In the genomic region with DNA sequence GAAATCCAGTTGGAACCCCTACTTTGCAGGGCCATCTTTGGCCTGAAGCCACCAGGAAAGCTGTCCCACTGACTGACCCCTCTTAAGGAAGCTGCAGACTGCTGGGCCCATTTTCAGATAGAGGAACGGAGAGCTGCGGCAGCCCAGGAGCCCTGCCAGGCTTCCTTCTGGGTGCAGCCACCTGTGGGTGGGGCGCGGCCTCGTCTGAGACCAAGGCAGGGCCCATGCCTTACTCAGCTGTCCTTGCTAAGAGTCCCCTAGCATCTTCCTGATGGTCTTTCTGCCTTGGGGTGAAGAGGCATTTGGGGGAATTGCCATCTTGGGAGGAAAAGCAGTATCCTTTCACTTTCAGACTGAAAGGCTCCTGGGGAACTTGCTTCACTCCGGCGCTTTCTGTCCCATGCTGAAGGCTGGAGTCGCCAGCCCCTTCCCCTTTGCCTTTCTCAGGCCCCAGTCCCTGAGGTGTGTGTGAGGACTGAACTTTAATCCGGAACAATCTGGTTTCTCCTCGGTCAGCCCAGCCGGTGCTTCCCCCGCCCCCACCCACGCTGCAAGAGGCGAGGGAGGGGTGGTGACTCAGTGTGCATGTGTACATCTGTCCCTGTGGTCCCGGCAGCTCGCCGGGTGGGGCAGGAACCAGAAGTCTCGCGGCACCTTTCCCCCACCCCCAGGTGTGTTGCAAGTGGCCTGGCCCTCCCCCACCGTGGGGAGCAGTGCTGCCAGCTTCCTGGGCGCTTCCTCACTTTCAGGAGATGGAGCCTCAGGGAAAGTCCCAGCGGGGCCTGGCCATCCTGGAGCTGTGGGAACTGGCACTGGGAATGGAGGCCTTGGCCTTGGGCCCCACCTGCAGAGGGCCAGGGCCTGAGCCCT, we compare ENCODE assay signal across 1 cellular context.
A peak's percentile ranks its signal among the peaks of the same experiment; 100 is the strongest.
TF ChIP-seq lines count a peak whose summit lies in the region.

No MANE protein-coding gene starts in this region.

TF ChIP-seq in GM12878, 131 proteins besides CTCF, POLR2A, EP300 and RAD21 (continued from another document):
- TF ChIP-seq, protein P1, sequence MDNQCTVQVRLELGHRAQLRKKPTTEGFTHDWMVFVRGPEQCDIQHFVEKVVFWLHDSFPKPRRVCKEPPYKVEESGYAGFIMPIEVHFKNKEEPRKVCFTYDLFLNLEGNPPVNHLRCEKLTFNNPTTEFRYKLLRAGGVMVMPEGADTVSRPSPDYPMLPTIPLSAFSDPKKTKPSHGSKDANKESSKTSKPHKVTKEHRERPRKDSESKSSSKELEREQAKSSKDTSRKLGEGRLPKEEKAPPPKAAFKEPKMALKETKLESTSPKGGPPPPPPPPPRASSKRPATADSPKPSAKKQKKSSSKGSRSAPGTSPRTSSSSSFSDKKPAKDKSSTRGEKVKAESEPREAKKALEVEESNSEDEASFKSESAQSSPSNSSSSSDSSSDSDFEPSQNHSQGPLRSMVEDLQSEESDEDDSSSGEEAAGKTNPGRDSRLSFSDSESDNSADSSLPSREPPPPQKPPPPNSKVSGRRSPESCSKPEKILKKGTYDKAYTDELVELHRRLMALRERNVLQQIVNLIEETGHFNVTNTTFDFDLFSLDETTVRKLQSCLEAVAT (IDR thresholded peaks at IDR 0.05): peak; percentile 72
- TF ChIP-seq, protein P2, sequence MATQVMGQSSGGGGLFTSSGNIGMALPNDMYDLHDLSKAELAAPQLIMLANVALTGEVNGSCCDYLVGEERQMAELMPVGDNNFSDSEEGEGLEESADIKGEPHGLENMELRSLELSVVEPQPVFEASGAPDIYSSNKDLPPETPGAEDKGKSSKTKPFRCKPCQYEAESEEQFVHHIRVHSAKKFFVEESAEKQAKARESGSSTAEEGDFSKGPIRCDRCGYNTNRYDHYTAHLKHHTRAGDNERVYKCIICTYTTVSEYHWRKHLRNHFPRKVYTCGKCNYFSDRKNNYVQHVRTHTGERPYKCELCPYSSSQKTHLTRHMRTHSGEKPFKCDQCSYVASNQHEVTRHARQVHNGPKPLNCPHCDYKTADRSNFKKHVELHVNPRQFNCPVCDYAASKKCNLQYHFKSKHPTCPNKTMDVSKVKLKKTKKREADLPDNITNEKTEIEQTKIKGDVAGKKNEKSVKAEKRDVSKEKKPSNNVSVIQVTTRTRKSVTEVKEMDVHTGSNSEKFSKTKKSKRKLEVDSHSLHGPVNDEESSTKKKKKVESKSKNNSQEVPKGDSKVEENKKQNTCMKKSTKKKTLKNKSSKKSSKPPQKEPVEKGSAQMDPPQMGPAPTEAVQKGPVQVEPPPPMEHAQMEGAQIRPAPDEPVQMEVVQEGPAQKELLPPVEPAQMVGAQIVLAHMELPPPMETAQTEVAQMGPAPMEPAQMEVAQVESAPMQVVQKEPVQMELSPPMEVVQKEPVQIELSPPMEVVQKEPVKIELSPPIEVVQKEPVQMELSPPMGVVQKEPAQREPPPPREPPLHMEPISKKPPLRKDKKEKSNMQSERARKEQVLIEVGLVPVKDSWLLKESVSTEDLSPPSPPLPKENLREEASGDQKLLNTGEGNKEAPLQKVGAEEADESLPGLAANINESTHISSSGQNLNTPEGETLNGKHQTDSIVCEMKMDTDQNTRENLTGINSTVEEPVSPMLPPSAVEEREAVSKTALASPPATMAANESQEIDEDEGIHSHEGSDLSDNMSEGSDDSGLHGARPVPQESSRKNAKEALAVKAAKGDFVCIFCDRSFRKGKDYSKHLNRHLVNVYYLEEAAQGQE (IDR thresholded peaks at IDR 0.05; ENCODE audit: low read depth, low read length): no peak
- TF ChIP-seq, protein P3, sequence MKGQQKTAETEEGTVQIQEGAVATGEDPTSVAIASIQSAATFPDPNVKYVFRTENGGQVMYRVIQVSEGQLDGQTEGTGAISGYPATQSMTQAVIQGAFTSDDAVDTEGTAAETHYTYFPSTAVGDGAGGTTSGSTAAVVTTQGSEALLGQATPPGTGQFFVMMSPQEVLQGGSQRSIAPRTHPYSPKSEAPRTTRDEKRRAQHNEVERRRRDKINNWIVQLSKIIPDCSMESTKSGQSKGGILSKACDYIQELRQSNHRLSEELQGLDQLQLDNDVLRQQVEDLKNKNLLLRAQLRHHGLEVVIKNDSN (IDR thresholded peaks at IDR 0.05; ENCODE audit: borderline replicate concordance, extremely low read length, insufficient read depth, low read depth, low read length): no peak
- no peak for TF ChIP-seq ZNF622 (IDR thresholded peaks at IDR 0.05)
- TF ChIP-seq, protein P4, sequence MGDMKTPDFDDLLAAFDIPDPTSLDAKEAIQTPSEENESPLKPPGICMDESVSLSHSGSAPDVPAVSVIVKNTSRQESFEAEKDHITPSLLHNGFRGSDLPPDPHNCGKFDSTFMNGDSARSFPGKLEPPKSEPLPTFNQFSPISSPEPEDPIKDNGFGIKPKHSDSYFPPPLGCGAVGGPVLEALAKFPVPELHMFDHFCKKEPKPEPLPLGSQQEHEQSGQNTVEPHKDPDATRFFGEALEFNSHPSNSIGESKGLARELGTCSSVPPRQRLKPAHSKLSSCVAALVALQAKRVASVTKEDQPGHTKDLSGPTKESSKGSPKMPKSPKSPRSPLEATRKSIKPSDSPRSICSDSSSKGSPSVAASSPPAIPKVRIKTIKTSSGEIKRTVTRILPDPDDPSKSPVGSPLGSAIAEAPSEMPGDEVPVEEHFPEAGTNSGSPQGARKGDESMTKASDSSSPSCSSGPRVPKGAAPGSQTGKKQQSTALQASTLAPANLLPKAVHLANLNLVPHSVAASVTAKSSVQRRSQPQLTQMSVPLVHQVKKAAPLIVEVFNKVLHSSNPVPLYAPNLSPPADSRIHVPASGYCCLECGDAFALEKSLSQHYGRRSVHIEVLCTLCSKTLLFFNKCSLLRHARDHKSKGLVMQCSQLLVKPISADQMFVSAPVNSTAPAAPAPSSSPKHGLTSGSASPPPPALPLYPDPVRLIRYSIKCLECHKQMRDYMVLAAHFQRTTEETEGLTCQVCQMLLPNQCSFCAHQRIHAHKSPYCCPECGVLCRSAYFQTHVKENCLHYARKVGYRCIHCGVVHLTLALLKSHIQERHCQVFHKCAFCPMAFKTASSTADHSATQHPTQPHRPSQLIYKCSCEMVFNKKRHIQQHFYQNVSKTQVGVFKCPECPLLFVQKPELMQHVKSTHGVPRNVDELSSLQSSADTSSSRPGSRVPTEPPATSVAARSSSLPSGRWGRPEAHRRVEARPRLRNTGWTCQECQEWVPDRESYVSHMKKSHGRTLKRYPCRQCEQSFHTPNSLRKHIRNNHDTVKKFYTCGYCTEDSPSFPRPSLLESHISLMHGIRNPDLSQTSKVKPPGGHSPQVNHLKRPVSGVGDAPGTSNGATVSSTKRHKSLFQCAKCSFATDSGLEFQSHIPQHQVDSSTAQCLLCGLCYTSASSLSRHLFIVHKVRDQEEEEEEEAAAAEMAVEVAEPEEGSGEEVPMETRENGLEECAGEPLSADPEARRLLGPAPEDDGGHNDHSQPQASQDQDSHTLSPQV (IDR thresholded peaks at IDR 0.05): no peak
- TF ChIP-seq, protein P5, sequence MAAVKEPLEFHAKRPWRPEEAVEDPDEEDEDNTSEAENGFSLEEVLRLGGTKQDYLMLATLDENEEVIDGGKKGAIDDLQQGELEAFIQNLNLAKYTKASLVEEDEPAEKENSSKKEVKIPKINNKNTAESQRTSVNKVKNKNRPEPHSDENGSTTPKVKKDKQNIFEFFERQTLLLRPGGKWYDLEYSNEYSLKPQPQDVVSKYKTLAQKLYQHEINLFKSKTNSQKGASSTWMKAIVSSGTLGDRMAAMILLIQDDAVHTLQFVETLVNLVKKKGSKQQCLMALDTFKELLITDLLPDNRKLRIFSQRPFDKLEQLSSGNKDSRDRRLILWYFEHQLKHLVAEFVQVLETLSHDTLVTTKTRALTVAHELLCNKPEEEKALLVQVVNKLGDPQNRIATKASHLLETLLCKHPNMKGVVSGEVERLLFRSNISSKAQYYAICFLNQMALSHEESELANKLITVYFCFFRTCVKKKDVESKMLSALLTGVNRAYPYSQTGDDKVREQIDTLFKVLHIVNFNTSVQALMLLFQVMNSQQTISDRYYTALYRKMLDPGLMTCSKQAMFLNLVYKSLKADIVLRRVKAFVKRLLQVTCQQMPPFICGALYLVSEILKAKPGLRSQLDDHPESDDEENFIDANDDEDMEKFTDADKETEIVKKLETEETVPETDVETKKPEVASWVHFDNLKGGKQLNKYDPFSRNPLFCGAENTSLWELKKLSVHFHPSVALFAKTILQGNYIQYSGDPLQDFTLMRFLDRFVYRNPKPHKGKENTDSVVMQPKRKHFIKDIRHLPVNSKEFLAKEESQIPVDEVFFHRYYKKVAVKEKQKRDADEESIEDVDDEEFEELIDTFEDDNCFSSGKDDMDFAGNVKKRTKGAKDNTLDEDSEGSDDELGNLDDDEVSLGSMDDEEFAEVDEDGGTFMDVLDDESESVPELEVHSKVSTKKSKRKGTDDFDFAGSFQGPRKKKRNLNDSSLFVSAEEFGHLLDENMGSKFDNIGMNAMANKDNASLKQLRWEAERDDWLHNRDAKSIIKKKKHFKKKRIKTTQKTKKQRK (IDR thresholded peaks at IDR 0.05; ENCODE audit: low read depth, low read length): no peak
